Comparison of ENCODE assay signal across 8 cellular contexts in genomic region chr19:15431396-15432017, GRCh38. TPM values are rescaled to one million over a fixed set of nuclear protein-coding genes. Genes with fewer than 3 reads are reported as not detected.
DNase-seq lines count a peak whose midpoint lies in the region; ATAC-seq and TF ChIP-seq lines count a peak whose summit lies in the region.

No MANE protein-coding gene starts in this region.

- CTCF ChIA-PET in Panc1 (lab: Charles Lee): no interaction called here

- H3K4me2 ChIP-seq in DND-41 (ENCODE audit: insufficient read depth, low read length): peak overlapping the region; percentile 93

- TSS peak; percentile 83 for BruUV-seq in Panc1 (replicated peaks; lab: Mats Ljungman, UMichigan)

- TF ChIP-seq EP300 in ovary (IDR thresholded peaks at IDR 0.05): no peak

- H3K27ac ChIP-seq in DND-41 (ENCODE audit: low read length): peak overlapping the region; percentile 86
- peak overlapping the region; percentile 83 for H3K27ac ChIP-seq in Panc1 (ENCODE audit: low read length)
- peak overlapping the region in 1 of 2 donors; percentile 13 for H3K27ac ChIP-seq in esophagus (ENCODE audit: low read depth in 2 of 2, low read length in 1 of 2)
- peak overlapping the region in 1 of 2 donors; percentile 45 for H3K27ac ChIP-seq in ovary

- H3K9ac ChIP-seq in DND-41 (ENCODE audit: low read depth, low read length): peak overlapping the region; percentile 89

- intact Hi-C loops in Panc1 (cut with micrococcal nuclease; ENCODE audit: unreplicated experiment) (no loop called here), ovary (cut with DNase I) (loop anchor here in 1 of 4 donors (10.0 kb wide), 1 partner anchor 57 kb away; the partner anchor contains the start of gene AKAP8)

- H4K20me1 ChIP-seq in DND-41 (ENCODE audit: insufficient read depth, low read length): peaks cover 47% of the 10 kb centered on the region

- H3K4me1 ChIP-seq in DND-41 (ENCODE audit: insufficient read depth, low read length) (peaks cover 40% of the 10 kb centered on the region), Panc1 (ENCODE audit: control insufficient read depth, insufficient read depth, low read length) (peaks cover 10% of the 10 kb centered on the region; the same call in 1 of the 2 replicates), esophagus (ENCODE audit: control insufficient read depth in 2 of 2, insufficient read depth in 2 of 2, low read length in 1 of 2) (peaks cover 10 to 18% of the 10 kb centered on the region in 2 donors), ovary (ENCODE audit: insufficient read depth) (peaks cover 13% of the 10 kb centered on the region)

- TF ChIP-seq CTCF in DND-41 (IDR thresholded peaks at IDR 0.05; ENCODE audit: borderline replicate concordance, extremely low read depth, low read length, poor library complexity, severe bottlenecking) (no peak), Panc1 (IDR thresholded peaks at IDR 0.05) (no peak), ovary (IDR thresholded peaks at IDR 0.05) (no peak)

- H3K27me3 ChIP-seq in DND-41 (ENCODE audit: insufficient read depth, low read length, poor library complexity) (no peaks in the 10 kb centered on the region), Panc1 (ENCODE audit: control insufficient read depth, insufficient read depth, low read length) (no peaks in the 10 kb centered on the region), esophagus (ENCODE audit: control insufficient read depth in 1 of 2, insufficient read depth in 2 of 2, low read length in 2 of 2) (no peaks in the 10 kb centered on the region), ovary (no peaks in the 10 kb centered on the region)

- WGBS in esophagus, 2 donors: 12 to 18% methylated on average over 7 of the region's 7 CpGs
- 6 to 9% (median 9%) methylated on average over 7 of the region's 7 CpGs for WGBS in ovary, 3 donors

- in situ Hi-C loops in Panc1 (cut with HindIII; ENCODE audit: low pct_unique_long_range_greater_than_20kb, low sequenced_read_pairs): no loop called here

- H2AFZ ChIP-seq in DND-41 (ENCODE audit: low read depth, low read length): peak overlapping the region; percentile 74

- DNase-seq in DND-41 (no peak), Panc1 (ENCODE audit: low read depth, low spot score) (no peak), ovary (no peak), NCI-H2029 treated with DMSO at 0.1 percent for 48 hours (lab: John Stamatoyannopoulos, UW) (no peak), NCI-H345 (lab: John Stamatoyannopoulos, UW) (no peak), NCI-H1930 (lab: John Stamatoyannopoulos, UW) (no peak)

- peaks cover 55% of the 10 kb centered on the region for H3K79me2 ChIP-seq in DND-41 (ENCODE audit: insufficient read depth, low read length)

- H3K9me3 ChIP-seq in DND-41 (ENCODE audit: insufficient read depth, low read length, severe bottlenecking) (no peaks in the 10 kb centered on the region), Panc1 (ENCODE audit: control insufficient read depth, insufficient read depth, low read depth, low read length) (no peaks in the 10 kb centered on the region), esophagus (ENCODE audit: control insufficient read depth in 2 of 2, insufficient read depth in 1 of 2, low read depth in 1 of 2, low read length in 1 of 2) (no peaks in the 10 kb centered on the region), ovary (no peaks in the 10 kb centered on the region)

- H3K4me3 ChIP-seq in DND-41 (ENCODE audit: low read depth in 1 of 2, low read length in 2 of 2): peak overlapping the region; percentile 75 to 92
- peak overlapping the region; percentile 82 to 83 for H3K4me3 ChIP-seq in Panc1 (ENCODE audit: low read depth in 2 of 2, low read length in 2 of 2)
- H3K4me3 ChIP-seq in esophagus (ENCODE audit: low read depth in 1 of 2, low read length in 2 of 2): peak overlapping the region; percentile 67 to 80
- peak overlapping the region; percentile 88 for H3K4me3 ChIP-seq in ovary

- ATAC-seq in DND-41 (ENCODE audit: insufficient read depth, low read depth) (no peak), Panc1 (no peak), GM21737 (IDR thresholded peaks at IDR 0.05; ENCODE audit: unreplicated experiment) (no peak)

- peaks cover 45% of the 10 kb centered on the region for H3K36me3 ChIP-seq in DND-41 (ENCODE audit: insufficient read depth, low read length)
- H3K36me3 ChIP-seq in Panc1 (ENCODE audit: control insufficient read depth, insufficient read depth, low read length): peaks cover 4% of the 10 kb centered on the region; the same call in 1 of the 2 replicates
- H3K36me3 ChIP-seq in esophagus (ENCODE audit: control insufficient read depth in 2 of 2, insufficient read depth in 2 of 2, low read length in 1 of 2): peaks cover 0 to 21% of the 10 kb centered on the region in 2 donors
- no peaks in the 10 kb centered on the region for H3K36me3 ChIP-seq in ovary

- TF ChIP-seq POLR2A in ovary (IDR thresholded peaks at IDR 0.05): no peak

- POLR2A ChIA-PET in Panc1 (lab: Charles Lee): no interaction called here

RNA-seq across cellular contexts. Expression of gene AKAP8L, which starts 12.7 kb away (rescaled TPM):
- 65.5 TPM for total RNA-seq in Panc1 (2021; ENCODE audit: unreplicated experiment)
- polyA plus RNA-seq in Panc1 (2012; ENCODE audit: insufficient read length): 63.6 TPM
- polyA plus RNA-seq in esophagus: 10 to 100 TPM; 37.9 to 75.5 TPM
- 100 to 1,000 TPM in 3 of 7 donors, 10 to 100 TPM in 4; 85.9 to 121 (median 93.2) TPM for total RNA-seq in ovary
- 10 to 100 TPM; 70.3 to 78.5 TPM for polyA plus RNA-seq in ovary

RNA-seq across cellular contexts. Expression of gene WIZ, which starts 18.2 kb away (rescaled TPM):
- total RNA-seq in Panc1 (2021; ENCODE audit: unreplicated experiment): 41.9 TPM
- polyA plus RNA-seq in Panc1 (2012; ENCODE audit: insufficient read length): 35.3 TPM
- polyA plus RNA-seq in esophagus: 10 to 100 TPM; 17.4 to 17.5 TPM
- total RNA-seq in ovary: 10 to 100 TPM; 21.0 to 46.5 (median 41.7) TPM
- 10 to 100 TPM in 1 of 2 donors, 1 to 10 TPM in 1; 4.8 to 24.7 TPM for polyA plus RNA-seq in ovary

RNA-seq across cellular contexts. Expression of gene RASAL3, which starts 32.8 kb away (rescaled TPM):
- total RNA-seq in Panc1 (2021; ENCODE audit: unreplicated experiment): 0.10 TPM
- not detected for polyA plus RNA-seq in Panc1 (2012; ENCODE audit: insufficient read length)
- polyA plus RNA-seq in esophagus: 1 to 10 TPM; 3.6 to 5.8 TPM
- total RNA-seq in ovary: 1 to 10 TPM in 5 of 7 donors, under 1 TPM in 2; 0.61 to 2.6 (median 1.4) TPM
- polyA plus RNA-seq in ovary: 1 to 10 TPM in 1 of 2 donors, under 1 TPM in 1; 0.63 to 1.5 TPM

RNA-seq across cellular contexts. Expression of gene PGLYRP2, which starts 47.8 kb away (rescaled TPM):
- total RNA-seq in Panc1 (2021; ENCODE audit: unreplicated experiment): not detected
- polyA plus RNA-seq in Panc1 (2012; ENCODE audit: insufficient read length): not detected
- polyA plus RNA-seq in esophagus: under 1 TPM in 1 of 2 donors, not detected in 1; 0.02 TPM
- total RNA-seq in ovary: under 1 TPM in 1 of 7 donors, not detected in 6; 0.28 TPM
- polyA plus RNA-seq in ovary: not detected

RNA-seq across cellular contexts. Expression of gene AKAP8, which starts 51.9 kb away (rescaled TPM):
- total RNA-seq in Panc1 (2021; ENCODE audit: unreplicated experiment): 50.8 TPM
- 38.6 TPM for polyA plus RNA-seq in Panc1 (2012; ENCODE audit: insufficient read length)
- polyA plus RNA-seq in esophagus: 10 to 100 TPM; 13.1 to 15.0 TPM
- total RNA-seq in ovary: 10 to 100 TPM; 19.1 to 53.3 (median 46.4) TPM
- 10 to 100 TPM; 13.6 to 21.6 TPM for polyA plus RNA-seq in ovary
